ENCODE assay signal across 19 cellular contexts in genomic region chr10:85789125-85789524, GRCh38.
DNase-seq lines count a peak whose midpoint lies in the region.
"Had no signal": no experiment of that assay in that cellular context is flagged by ENCODE, and none has a peak within 500 bp of the region (broad histone marks: within the 10 kb centered on the region; RNA-seq: fewer than 3 reads in every experiment).

No MANE protein-coding gene starts in this region.

- DNase-seq in G401 (ENCODE audit: low spot score) (peak; percentile 36), cerebellar cortex (ENCODE audit: low spot score) (peak; percentile 25), ecto neural progenitor cell (ENCODE audit: low spot score) (peak; percentile 33), NCI-H187 (lab: John Stamatoyannopoulos, UW) (no peak), NCI-H82 treated with DMSO at 0.1 percent for 48 hours (lab: John Stamatoyannopoulos, UW; ENCODE audit: unreplicated experiment) (no peak)
- DNase-seq: 8988T; ACHN; BE2C; CD4-positive, alpha-beta memory T cell; CD4-positive, CD25-positive, alpha-beta regulatory T cell; CD8-positive, alpha-beta memory T cell; COR-L47; DMS 273 treated with DMSO at 0.1 percent for 48 hours; DMS153; DMS53; DMS79; DND-41; EL; GF-D8 had no signal

- in situ Hi-C loops in G401 (cut with HindIII; ENCODE audit: low sequenced_read_pairs) = no loop called here

Comparison
In these comparisons a context has a peak if more than half of its experiments do, and no peak if none do; other contexts are left out.
1. DNase-seq: peak in G401 (single experiment), cerebellar cortex (single experiment) and ecto neural progenitor cell (single experiment); none in NCI-H187 (0 of 2) and NCI-H82 treated with DMSO at 0.1 percent for 48 hours (single experiment).